8 cellular contexts compared by ENCODE assay signal in the genomic region with DNA sequence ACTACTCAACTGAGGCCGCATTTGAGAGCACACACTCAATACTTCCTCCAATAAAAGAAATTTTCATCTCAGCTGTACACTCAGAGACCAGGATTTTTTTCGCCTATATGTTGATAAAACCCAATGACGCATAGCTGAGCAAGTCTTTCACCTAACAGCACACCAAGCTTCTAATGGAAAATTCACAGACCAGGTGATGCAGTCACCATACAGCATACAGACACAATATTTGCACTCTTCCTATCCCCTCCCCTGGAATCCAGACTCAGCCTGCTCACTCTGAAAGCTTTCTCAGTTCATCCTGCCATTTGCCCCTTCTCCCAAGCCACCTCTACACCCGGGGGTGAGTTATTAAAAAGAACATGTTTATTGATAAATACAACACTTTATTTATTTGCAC. TPM values are rescaled to one million over a fixed set of nuclear protein-coding genes. Genes with fewer than 3 reads are reported as not detected.
A peak's percentile ranks its signal among the peaks of the same experiment; 100 is the strongest.
DNase-seq lines count a peak whose midpoint lies in the region; ATAC-seq and TF ChIP-seq lines count a peak whose summit lies in the region.

No MANE protein-coding gene starts in this region.

- H3K9me3 Mint-ChIP-seq in naive thymus-derived CD4-positive, alpha-beta T cell: no peaks in the 10 kb centered on the region

- H3K9me3 ChIP-seq in OCI-LY3 (ENCODE audit: insufficient read depth, low read length): no peaks in the 10 kb centered on the region
- H3K9me3 ChIP-seq in naive thymus-derived CD4-positive, alpha-beta T cell (ENCODE audit: control insufficient read depth in 2 of 3, low read length in 3 of 3): no peaks in the 10 kb centered on the region

- H3K27ac ChIP-seq in OCI-LY3 (ENCODE audit: low read length): peak overlapping the region; percentile 85; the same call in 1 of the 2 replicates
- peak overlapping the region; percentile 71 for H3K27ac ChIP-seq in naive thymus-derived CD4-positive, alpha-beta T cell (ENCODE audit: low read depth, low read length)

- CTCF ChIA-PET in AG04449 (lab: Yijun Ruan, JAX): interaction anchor here (1.2 kb wide), 1 partner anchor 101 kb away, joined by 3 read pairs; no protein-coding TSS in a partner anchor
- CTCF ChIA-PET in naive thymus-derived CD4-positive, alpha-beta T cell (lab: Charles Lee): interaction anchor here (0.5 kb wide), 1 partner anchor 32 kb away, joined by 3 read pairs; no protein-coding TSS in a partner anchor

- DNase-seq in AG04449 (ENCODE audit: low read depth, low spot score) (no peak), choroid plexus epithelial cell (ENCODE audit: low read depth) (peak; percentile 51), putamen (ENCODE audit: low spot score) (no peak)
- DNase-seq in naive thymus-derived CD4-positive, alpha-beta T cell: no peak

- H3K4me3 Mint-ChIP-seq in naive thymus-derived CD4-positive, alpha-beta T cell: peak overlapping the region; percentile 79 to 96 (median 91)

- H3K4me1 Mint-ChIP-seq in naive thymus-derived CD4-positive, alpha-beta T cell: peaks cover 23 to 50% (median 40%) of the 10 kb centered on the region in 7 donors

- peaks cover 30% of the 10 kb centered on the region for H3K4me1 ChIP-seq in OCI-LY3 (ENCODE audit: low read length)
- H3K4me1 ChIP-seq in naive thymus-derived CD4-positive, alpha-beta T cell (ENCODE audit: control insufficient read depth in 2 of 2, insufficient read depth in 2 of 2, low read length in 2 of 2): peaks cover 6 to 8% of the 10 kb centered on the region in 2 donors

- H3K9ac ChIP-seq in OCI-LY3 (ENCODE audit: low read length): peak overlapping the region; percentile 89

- TF ChIP-seq CTCF in AG04449 (IDR thresholded peaks at IDR 0.05; ENCODE audit: insufficient read depth, low read length, missing control alignments) (no peak), OCI-LY3 (IDR thresholded peaks at IDR 0.05; ENCODE audit: low read depth, low read length) (no peak), choroid plexus epithelial cell (conservative IDR thresholded peaks at IDR 0.05; ENCODE audit: low read depth, low read length) (no peak)

- H3K27ac Mint-ChIP-seq in naive thymus-derived CD4-positive, alpha-beta T cell: peak overlapping the region; percentile 37 to 82 (median 73)

- peak overlapping the region; percentile 79 for H3K4me2 ChIP-seq in OCI-LY3 (ENCODE audit: low read length)

- H3K79me2 ChIP-seq in OCI-LY3 (ENCODE audit: low read length): peaks cover 61% of the 10 kb centered on the region

- peaks cover 7% of the 10 kb centered on the region for H3K36me3 ChIP-seq in OCI-LY3 (replicated peaks; ENCODE audit: low read depth, low read length)
- peaks cover 0 to 4% (median 0%) of the 10 kb centered on the region in 3 experiments for H3K36me3 ChIP-seq in naive thymus-derived CD4-positive, alpha-beta T cell (ENCODE audit: control insufficient read depth in 2 of 3, insufficient read depth in 3 of 3, low read length in 3 of 3)

- peaks cover 25% of the 10 kb centered on the region for H4K20me1 ChIP-seq in OCI-LY3 (ENCODE audit: insufficient read depth, low read length)

- no peaks in the 10 kb centered on the region for H3K27me3 Mint-ChIP-seq in naive thymus-derived CD4-positive, alpha-beta T cell

- H3K4me3 ChIP-seq in AG04449 (ENCODE audit: low read depth, low read length) (peak overlapping the region; percentile 76), OCI-LY3 (ENCODE audit: low read length) (peak overlapping the region; percentile 85), choroid plexus epithelial cell (ENCODE audit: low read depth, low read length) (peak overlapping the region; percentile 75)
- no peak overlapping the region for H3K4me3 ChIP-seq in naive thymus-derived CD4-positive, alpha-beta T cell (ENCODE audit: low read length)

- intact Hi-C loops in naive thymus-derived CD4-positive, alpha-beta T cell (cut with micrococcal nuclease): loop anchor here (5.0 to 10.0 kb wide), 5 partner anchors 588 to 1476 kb away; a partner anchor contains a TSS

- H2AFZ ChIP-seq in OCI-LY3 (ENCODE audit: low read depth, low read length): no peak overlapping the region

- POLR2A ChIA-PET in AG04449 (lab: Yijun Ruan, JAX): no interaction called here
- POLR2A ChIA-PET in naive thymus-derived CD4-positive, alpha-beta T cell (lab: Charles Lee): interaction anchor here (0.7 kb wide), 1 partner anchor 614 kb away, joined by 3 read pairs; no protein-coding TSS in a partner anchor

- TF ChIP-seq POLR2A in GM19099 (IDR thresholded peaks at IDR 0.05; ENCODE audit: extremely low read depth, insufficient read length, low read depth): peak; percentile 21

- no peak for ATAC-seq in naive thymus-derived CD4-positive, alpha-beta T cell
- ATAC-seq in GM18517 (IDR thresholded peaks at IDR 0.05; ENCODE audit: unreplicated experiment): no peak
- no peak for ATAC-seq in GM21529 (IDR thresholded peaks at IDR 0.05; ENCODE audit: unreplicated experiment)

- peaks cover 11% of the 10 kb centered on the region for H3K27me3 ChIP-seq in OCI-LY3 (ENCODE audit: low read depth, low read length)
- no peaks in the 10 kb centered on the region for H3K27me3 ChIP-seq in naive thymus-derived CD4-positive, alpha-beta T cell (ENCODE audit: control insufficient read depth in 2 of 2, insufficient read depth in 2 of 2, low read length in 2 of 2)

- H3K36me3 Mint-ChIP-seq in naive thymus-derived CD4-positive, alpha-beta T cell: peaks cover 0 to 13% (median 0%) of the 10 kb centered on the region in 5 donors

RNA-seq across cellular contexts. Expression of a gene that starts 1.7 kb away (rescaled TPM):
- total RNA-seq in naive thymus-derived CD4-positive, alpha-beta T cell: 10 to 100 TPM; 30.5 to 54.0 (median 40.3) TPM
- polyA plus RNA-seq in naive thymus-derived CD4-positive, alpha-beta T cell: 10 to 100 TPM; 30.6 to 31.7 TPM
